In genomic region chr11:5004429-5005274, GRCh38 we compare ENCODE assay signal across 9 cellular contexts. TPM values are rescaled to one million over a fixed set of nuclear protein-coding genes. Genes with fewer than 3 reads are reported as not detected.
DNase-seq lines count a peak whose midpoint lies in the region; ATAC-seq and TF ChIP-seq lines count a peak whose summit lies in the region.
"Had no signal": no experiment of that assay in that cellular context is flagged by ENCODE, and none has a peak within 500 bp of the region (broad histone marks: within the 10 kb centered on the region; RNA-seq: fewer than 3 reads in every experiment).

No MANE protein-coding gene starts in this region.

- DNase-seq in activated T-cell treated with anti-CD3 and anti-CD28 coated beads, Interleukin-2, amount 50 U/mL, for 72 hours, result peak; percentile 29 to 37
- no peak for DNase-seq in activated T-cell treated with anti-CD3 and anti-CD28 coated beads, Interleukin-2, amount 50 U/mL, for 24 hours
- peak; percentile 46 for DNase-seq in MG63
- DNase-seq in SK-N-SH, result peak; percentile 5
- DNase-seq in fibroblast of gingiva (ENCODE audit: low read depth), result peak; percentile 25
- peak; percentile 38 for DNase-seq in occipital lobe (lab: John Stamatoyannopoulos, UW)

- H3K27me3 ChIP-seq in MG63 (no peaks in the 10 kb centered on the region), SK-N-SH (ENCODE audit: insufficient read depth) (no peaks in the 10 kb centered on the region; the same call in 1 of the 2 replicates), gastroesophageal sphincter (no peaks in the 10 kb centered on the region)

- H4K20me1 ChIP-seq in SK-N-SH (ENCODE audit: insufficient read depth), result no peaks in the 10 kb centered on the region

- no peaks in the 10 kb centered on the region for H3K9me2 ChIP-seq in SK-N-SH

- H3K36me3 Mint-ChIP-seq in activated T-cell treated with anti-CD3 and anti-CD28 coated beads, Interleukin-2, amount 50 U/mL, for 72 hours (ENCODE audit: insufficient read depth in 2 of 2), result no peaks in the 10 kb centered on the region
- no peaks in the 10 kb centered on the region for H3K36me3 Mint-ChIP-seq in activated T-cell treated with anti-CD3 and anti-CD28 coated beads, Interleukin-2, amount 50 U/mL, for 24 hours (ENCODE audit: low read depth)

- H3K9ac ChIP-seq in SK-N-SH, result no peak overlapping the region

- no peaks in the 10 kb centered on the region for H3F3A ChIP-seq in SK-N-SH (replicated peaks; ENCODE audit: insufficient read depth)

- no peaks in the 10 kb centered on the region; the same call in 1 of the 2 replicates for H3K9me3 ChIP-seq in MG63
- H3K9me3 ChIP-seq in SK-N-SH, result no peaks in the 10 kb centered on the region
- no peaks in the 10 kb centered on the region for H3K9me3 ChIP-seq in gastroesophageal sphincter

- no peak overlapping the region for H3K27ac ChIP-seq in SK-N-SH (ENCODE audit: low read depth in 2 of 2, low read length in 1 of 2)
- H3K27ac ChIP-seq in gastroesophageal sphincter, result no peak overlapping the region

- 1% methylated on average over 6 of the region's 6 CpGs for WGBS in SK-N-SH (ENCODE audit: low lambda C conversion rate)
- 4 to 34% methylated on average over 3 to 6 of the region's 6 CpGs for WGBS in gastroesophageal sphincter (ENCODE audit: low coverage in 1 of 2), 2 donors

- H3K27me3 Mint-ChIP-seq in activated T-cell treated with anti-CD3 and anti-CD28 coated beads, Interleukin-2, amount 50 U/mL, for 72 hours (ENCODE audit: low read depth), result no peaks in the 10 kb centered on the region
- peaks cover 17% of the 10 kb centered on the region for H3K27me3 Mint-ChIP-seq in activated T-cell treated with anti-CD3 and anti-CD28 coated beads, Interleukin-2, amount 50 U/mL, for 24 hours
- H3K27me3 Mint-ChIP-seq: central memory CD8-positive, alpha-beta T cell had no signal

- no peak for ATAC-seq in activated T-cell treated with anti-CD3 and anti-CD28 coated beads, Interleukin-2, amount 50 U/mL, for 72 hours (replicated peaks in 1 of 2)
- ATAC-seq in gastroesophageal sphincter, result no peak
- no peak for ATAC-seq in GM18520 (IDR thresholded peaks at IDR 0.05; ENCODE audit: unreplicated experiment)

- CTCF ChIA-PET in SK-N-SH (lab: Yijun Ruan, JAX), result interaction anchor here (0.6 to 2.5 kb wide), 6 partner anchors 12 to 820 kb away, joined by 3 to 19 read pairs (median 5); partner anchors contain the start of gene OR51D1

- H3K4me1 ChIP-seq in SK-N-SH (ENCODE audit: control insufficient read depth in 1 of 2, insufficient read depth in 2 of 2, low read depth in 1 of 2, low read length in 1 of 2), result no peaks in the 10 kb centered on the region
- H3K4me1 ChIP-seq in gastroesophageal sphincter, result no peaks in the 10 kb centered on the region

- no peak overlapping the region for H3K4me2 ChIP-seq in SK-N-SH

- no peak overlapping the region for H3K27ac Mint-ChIP-seq in activated T-cell treated with anti-CD3 and anti-CD28 coated beads, Interleukin-2, amount 50 U/mL, for 72 hours
- no peak overlapping the region for H3K27ac Mint-ChIP-seq in activated T-cell treated with anti-CD3 and anti-CD28 coated beads, Interleukin-2, amount 50 U/mL, for 24 hours

- no peak overlapping the region for H3K4me3 ChIP-seq in MG63
- H3K4me3 ChIP-seq in SK-N-SH (ENCODE audit: low read depth in 2 of 2, low read length in 1 of 2), result no peak overlapping the region
- H3K4me3 ChIP-seq in gastroesophageal sphincter, result no peak overlapping the region

- TF ChIP-seq EP300 in SK-N-SH (IDR thresholded peaks at IDR 0.05; ENCODE audit: borderline replicate concordance in 1 of 2, low read depth in 1 of 2, low read length in 1 of 2) (no peak), gastroesophageal sphincter (IDR thresholded peaks at IDR 0.05) (no peak)

- peak; percentile 71 for TF ChIP-seq CTCF in SK-N-SH (IDR thresholded peaks at IDR 0.05)
- peak in 2 of 4 experiments; percentile 29 to 49 for TF ChIP-seq CTCF in gastroesophageal sphincter (IDR thresholded peaks at IDR 0.05)

- peak; percentile 71 for TF ChIP-seq RAD21 in SK-N-SH (IDR thresholded peaks at IDR 0.05; ENCODE audit: low read length)

- no peaks in the 10 kb centered on the region for H3K36me3 ChIP-seq in MG63
- H3K36me3 ChIP-seq in SK-N-SH (replicated peaks in 1 of 2; ENCODE audit: control insufficient read depth in 1 of 2, insufficient read depth in 2 of 2, low read length in 1 of 2), result no peaks in the 10 kb centered on the region
- no peaks in the 10 kb centered on the region for H3K36me3 ChIP-seq in gastroesophageal sphincter

- no peaks in the 10 kb centered on the region for H3K9me3 Mint-ChIP-seq in activated T-cell treated with anti-CD3 and anti-CD28 coated beads, Interleukin-2, amount 50 U/mL, for 72 hours
- no peaks in the 10 kb centered on the region for H3K9me3 Mint-ChIP-seq in activated T-cell treated with anti-CD3 and anti-CD28 coated beads, Interleukin-2, amount 50 U/mL, for 24 hours
- H3K9me3 Mint-ChIP-seq: central memory CD8-positive, alpha-beta T cell had no signal

- TF ChIP-seq POLR2A in gastroesophageal sphincter (IDR thresholded peaks at IDR 0.05), result no peak

- no peak overlapping the region for H3K4me3 Mint-ChIP-seq in activated T-cell treated with anti-CD3 and anti-CD28 coated beads, Interleukin-2, amount 50 U/mL, for 72 hours
- H3K4me3 Mint-ChIP-seq in activated T-cell treated with anti-CD3 and anti-CD28 coated beads, Interleukin-2, amount 50 U/mL, for 24 hours, result no peak overlapping the region
- H3K4me3 Mint-ChIP-seq: central memory CD8-positive, alpha-beta T cell had no signal

- no peak overlapping the region for H2AFZ ChIP-seq in SK-N-SH (ENCODE audit: low read depth)

- no peaks in the 10 kb centered on the region for H3K4me1 Mint-ChIP-seq in activated T-cell treated with anti-CD3 and anti-CD28 coated beads, Interleukin-2, amount 50 U/mL, for 72 hours (ENCODE audit: low read depth)
- H3K4me1 Mint-ChIP-seq in activated T-cell treated with anti-CD3 and anti-CD28 coated beads, Interleukin-2, amount 50 U/mL, for 24 hours (ENCODE audit: low read depth), result no peaks in the 10 kb centered on the region
- H3K4me1 Mint-ChIP-seq: central memory CD8-positive, alpha-beta T cell had no signal

- no peaks in the 10 kb centered on the region for H3K79me2 ChIP-seq in SK-N-SH (ENCODE audit: insufficient read depth)

- POLR2A ChIA-PET in SK-N-SH (lab: Yijun Ruan, JAX), result no interaction called here

TF ChIP-seq in SK-N-SH, 30 proteins besides CTCF, POLR2A, EP300 and RAD21:
- TF ChIP-seq USF2 (IDR thresholded peaks at IDR 0.05; ENCODE audit: borderline replicate concordance, low read depth, low read length) (no peak), JUND (IDR thresholded peaks at IDR 0.05) (no peak), ELF1 (IDR thresholded peaks at IDR 0.05) (no peak), SMC3 (IDR thresholded peaks at IDR 0.05; ENCODE audit: low read depth, low read length) (peak; percentile 62)

RNA-seq across cellular contexts. Expression of gene OR51L1, which starts 10.0 kb away (rescaled TPM):
- total RNA-seq in activated T-cell treated with anti-CD3 and anti-CD28 coated beads, Interleukin-2, amount 50 U/mL, for 72 hours, result not detected
- not detected in 2 replicates for total RNA-seq in MG63 (2014; rRNA removed; shearing (Covaris generic); ENCODE audit: low replicate concordance)
- not detected in 2 replicates for polyA plus RNA-seq in SK-N-SH (2012; rRNA removed)
- not detected in 2 replicates for polyA plus RNA-seq in SK-N-SH (2012; cell fraction: cytosol; rRNA removed)
- polyA plus RNA-seq in SK-N-SH (2012; cell fraction: nucleus; rRNA removed), result not detected in 2 replicates
- total RNA-seq in occipital lobe (not detected), gastroesophageal sphincter (under 1 TPM in 1 of 4 donors, not detected in 3; 0.31 TPM)

RNA-seq across cellular contexts. Expression of gene OR52J3, which starts 41.7 kb away (rescaled TPM):
- not detected for total RNA-seq in activated T-cell treated with anti-CD3 and anti-CD28 coated beads, Interleukin-2, amount 50 U/mL, for 72 hours
- total RNA-seq in MG63 (2014; rRNA removed; shearing (Covaris generic); ENCODE audit: low replicate concordance), result not detected in 2 replicates
- polyA plus RNA-seq in SK-N-SH (2012; rRNA removed), result not detected in 2 replicates
- polyA plus RNA-seq in SK-N-SH (2012; cell fraction: cytosol; rRNA removed), result not detected in 2 replicates
- polyA plus RNA-seq in SK-N-SH (2012; cell fraction: nucleus; rRNA removed), result not detected in 2 replicates
- not detected for total RNA-seq in occipital lobe
- total RNA-seq in gastroesophageal sphincter, result not detected

RNA-seq across cellular contexts. Expression of gene OR51A2, which starts 49.1 kb away (rescaled TPM):
- not detected for total RNA-seq in activated T-cell treated with anti-CD3 and anti-CD28 coated beads, Interleukin-2, amount 50 U/mL, for 72 hours
- not detected in 2 replicates for total RNA-seq in MG63 (2014; rRNA removed; shearing (Covaris generic); ENCODE audit: low replicate concordance)
- not detected in 2 replicates for polyA plus RNA-seq in SK-N-SH (2012; rRNA removed)
- polyA plus RNA-seq in SK-N-SH (2012; cell fraction: cytosol; rRNA removed), result not detected in 2 replicates
- polyA plus RNA-seq in SK-N-SH (2012; cell fraction: nucleus; rRNA removed), result not detected in 2 replicates
- total RNA-seq in occipital lobe, result not detected
- total RNA-seq in gastroesophageal sphincter, result not detected

RNA-seq across cellular contexts. Expression of gene OR52E2, which starts 54.8 kb away (rescaled TPM):
- total RNA-seq in activated T-cell treated with anti-CD3 and anti-CD28 coated beads, Interleukin-2, amount 50 U/mL, for 72 hours, result not detected
- total RNA-seq in MG63 (2014; rRNA removed; shearing (Covaris generic); ENCODE audit: low replicate concordance), result not detected in 2 replicates
- polyA plus RNA-seq in SK-N-SH (2012; rRNA removed), result not detected in 2 replicates
- polyA plus RNA-seq in SK-N-SH (2012; cell fraction: cytosol; rRNA removed), result not detected in 2 replicates
- polyA plus RNA-seq in SK-N-SH (2012; cell fraction: nucleus; rRNA removed), result not detected in 2 replicates
- total RNA-seq in occipital lobe, result not detected
- total RNA-seq in gastroesophageal sphincter, result not detected

RNA-seq across cellular contexts. Expression of gene OR51A4, which starts 57.2 kb away (rescaled TPM):
- total RNA-seq in activated T-cell treated with anti-CD3 and anti-CD28 coated beads, Interleukin-2, amount 50 U/mL, for 72 hours, result not detected
- total RNA-seq in MG63 (2014; rRNA removed; shearing (Covaris generic); ENCODE audit: low replicate concordance), result not detected in 2 replicates
- not detected in 2 replicates for polyA plus RNA-seq in SK-N-SH (2012; rRNA removed)
- polyA plus RNA-seq in SK-N-SH (2012; cell fraction: cytosol; rRNA removed), result not detected in 2 replicates
- polyA plus RNA-seq in SK-N-SH (2012; cell fraction: nucleus; rRNA removed), result not detected in 2 replicates
- total RNA-seq in occipital lobe (not detected), gastroesophageal sphincter (not detected)
